In genomic region chr22:27823221-27823620, GRCh38 we compare ENCODE assay signal across 26 cellular contexts.
"Had no signal": no experiment of that assay in that cellular context is flagged by ENCODE, and none has a peak within 500 bp of the region (broad histone marks: within the 10 kb centered on the region; RNA-seq: fewer than 3 reads in every experiment).

No MANE protein-coding gene starts in this region.

- H3K4me1 ChIP-seq: pancreas, prostate gland, right atrium auricular region, right lobe of liver, sigmoid colon, stomach, thyroid gland, upper lobe of right lung, vagina had no signal

- H3K27ac ChIP-seq: neutrophil, pancreas, prostate gland, right atrium auricular region, right lobe of liver, sigmoid colon, stomach, thoracic aorta, thyroid gland, tibial nerve, upper lobe of right lung, vagina had no signal

- H3K36me3 ChIP-seq: neutrophil, pancreas, prostate gland, right atrium auricular region, right lobe of liver, sigmoid colon, stomach, thoracic aorta, thyroid gland, upper lobe of right lung, vagina had no signal

- H3K9me3 ChIP-seq: neutrophil, pancreas, prostate gland, right atrium auricular region, right lobe of liver, sigmoid colon, stomach, thoracic aorta, thyroid gland, upper lobe of right lung, vagina had no signal

- H3K4me3 ChIP-seq: pancreas, prostate gland, right atrium auricular region, right lobe of liver, sigmoid colon, stomach, thoracic aorta, thyroid gland, tibial nerve, upper lobe of right lung, vagina had no signal

- ATAC-seq: naive thymus-derived CD8-positive, alpha-beta T cell; natural killer cell treated with Interleukin-12 subunit alpha and Interleukin-12 subunit beta and Interleukin-15 and Interleukin-18, amount 100 ng/mL, for 72 hours; pancreas; right lobe of liver; stimulated activated effector memory CD8-positive, alpha-beta T cell treated with anti-CD3 and anti-CD28 coated beads, Interleukin-12 subunit alpha, Interleukin-12 subunit beta, amount 100 ng/mL, for 72 hours; stimulated activated naive B cell treated with anti-CD40 and anti-IgM and Interleukin-4, amounts not matched to agents 10 μg/mL and 1 μg/mL and 100 μg/mL, for 72 hours; upper lobe of right lung had no signal

- DNase-seq: naive B cell; naive thymus-derived CD8-positive, alpha-beta T cell; nephron progenitor cell; nucleus accumbens; pancreas; retina; right lobe of liver; sigmoid colon; small intestine; stimulated activated CD4-positive, alpha-beta T cell treated with anti-CD3 and anti-CD28 coated beads, Interleukin-15, amount 100 ng/mL, for 24 hours; stimulated activated CD4-positive, alpha-beta T cell treated with anti-CD3 and anti-CD28 coated beads, Interleukin-2, amount 100 ng/mL, for 24 hours; stimulated activated CD4-positive, alpha-beta T cell treated with anti-CD3 and anti-CD28 coated beads, Interleukin-2, amount 100 ng/mL, for 48 hours; stimulated activated CD4-positive, alpha-beta T cell treated with anti-CD3 and anti-CD28 coated beads, Interleukin-4, amount 100 ng/mL, for 24 hours; stimulated activated naive B cell treated with anti-CD40 and anti-IgM and Interleukin-4, amounts not matched to agents 10 μg/mL and 1 μg/mL and 100 μg/mL, for 72 hours; stimulated activated naive CD4-positive, alpha-beta T cell treated with Interleukin-2 at 50 U/mL for 16 hours; stomach; thyroid gland; upper lobe of right lung had no signal

- H3K27me3 ChIP-seq: neutrophil, pancreas, right atrium auricular region, right lobe of liver, sigmoid colon, stomach, thyroid gland, tibial nerve, upper lobe of right lung, vagina had no signal
